In the genomic region with DNA sequence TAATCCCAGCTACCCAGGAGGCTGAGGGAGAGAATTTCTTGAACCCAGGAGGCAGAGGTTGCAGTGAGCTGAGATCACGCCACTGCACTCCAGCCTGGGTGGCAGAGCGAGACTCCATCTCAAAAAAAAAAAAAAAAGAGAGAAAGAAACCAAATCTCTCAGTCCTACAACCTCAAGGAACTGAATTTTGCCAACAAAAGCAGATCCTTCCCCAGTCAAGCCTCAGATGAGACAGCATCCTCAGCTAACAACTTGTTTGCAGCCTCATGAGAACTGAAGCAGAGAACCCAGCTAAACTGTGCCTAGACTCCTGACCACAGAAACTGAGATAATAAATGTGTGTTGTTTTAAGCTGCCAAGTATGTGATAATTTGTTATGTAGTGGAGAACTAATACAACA, we compare ENCODE assay signal across 12 cellular contexts. TPM values are rescaled to one million over a fixed set of nuclear protein-coding genes. Genes with fewer than 3 reads are reported as not detected.
DNase-seq lines count a peak whose midpoint lies in the region; ATAC-seq and TF ChIP-seq lines count a peak whose summit lies in the region.
"Had no signal": no experiment of that assay in that cellular context is flagged by ENCODE, and none has a peak within 500 bp of the region (broad histone marks: within the 10 kb centered on the region; RNA-seq: fewer than 3 reads in every experiment).

No MANE protein-coding gene starts in this region.

- intact Hi-C loops in IMR-90 (cut with micrococcal nuclease): no loop called here
- intact Hi-C loops in colonic mucosa (cut with DNase I): no loop called here
- intact Hi-C loops in right lobe of liver (cut with DNase I): no loop called here

- H3K9ac ChIP-seq in IMR-90 (ENCODE audit: low read depth, low read length) (no peak overlapping the region), colonic mucosa (ENCODE audit: low read depth in 2 of 2, low read length in 2 of 2) (no peak overlapping the region)

- H3K4me2 ChIP-seq in IMR-90 (ENCODE audit: low read depth, low read length): no peak overlapping the region

- no CpG with 5 or more reads among the region's 2 CpGs for WGBS in IMR-90 (ENCODE audit: extremely low coverage in 2 of 2, insufficient read length in 1 of 2), 2 experiments
- WGBS in right lobe of liver (ENCODE audit: insufficient coverage, low coverage, low lambda C conversion rate, missing lambda C conversion rate): 95% methylated on average over 2 of the region's 2 CpGs

- peaks cover 0 to 6% of the 10 kb centered on the region in 2 experiments; a peak in 2 of 4 replicates for H3K79me1 ChIP-seq in IMR-90 (ENCODE audit: low read depth in 1 of 2, low read length in 2 of 2)

- no peak overlapping the region for H2AFZ ChIP-seq in IMR-90 (replicated peaks; ENCODE audit: low read length, poor library complexity)

- no peak overlapping the region for H2BK15ac ChIP-seq in IMR-90 (ENCODE audit: low read depth, low read length)

- no peaks in the 10 kb centered on the region for H4K20me1 ChIP-seq in IMR-90 (ENCODE audit: insufficient read depth, low read length)

- H4K5ac ChIP-seq in IMR-90 (ENCODE audit: low read depth, low read length): no peak overlapping the region

- dilution Hi-C loops in IMR-90 (cut with HindIII; ENCODE audit: low sequenced_read_pairs, unreplicated experiment): no loop called here

- TF ChIP-seq RAD21 in IMR-90 (IDR thresholded peaks at IDR 0.05; ENCODE audit: low read length): no peak

- no peak overlapping the region for H3K4me3 ChIP-seq in IMR-90 (ENCODE audit: insufficient read depth, low read depth, low read length)
- H3K4me3 ChIP-seq in colonic mucosa: no peak overlapping the region
- H3K4me3 ChIP-seq in right lobe of liver: no peak overlapping the region

- no peak overlapping the region for H2BK120ac ChIP-seq in IMR-90 (ENCODE audit: low read depth, low read length)

- H3K36me3 ChIP-seq in IMR-90 (ENCODE audit: control insufficient read depth, insufficient read depth, low read length): no peaks in the 10 kb centered on the region
- H3K36me3 ChIP-seq in colonic mucosa: no peaks in the 10 kb centered on the region
- no peaks in the 10 kb centered on the region for H3K36me3 ChIP-seq in right lobe of liver

- H3K14ac ChIP-seq in IMR-90 (replicated peaks; ENCODE audit: low read depth, low read length): no peak overlapping the region

- H2BK5ac ChIP-seq in IMR-90 (ENCODE audit: low read depth, low read length, poor library complexity, severe bottlenecking): no peak overlapping the region

- no peak overlapping the region for H2AK5ac ChIP-seq in IMR-90 (ENCODE audit: low read depth, low read length)

- H4K91ac ChIP-seq in IMR-90 (ENCODE audit: insufficient read depth, low read depth, low read length): no peak overlapping the region

- H2AK9ac ChIP-seq in IMR-90 (replicated peaks; ENCODE audit: low read depth, low read length, poor library complexity): no peak overlapping the region

- 0 out of 2 replicates have a peak, but pooled peaks cover 2% of the 10 kb centered on the region for H3K9me3 ChIP-seq in IMR-90 (ENCODE audit: control insufficient read depth, insufficient read depth, low read length)
- no peaks in the 10 kb centered on the region for H3K9me3 ChIP-seq in colonic mucosa
- no peaks in the 10 kb centered on the region for H3K9me3 ChIP-seq in right lobe of liver

- H3K4ac ChIP-seq in IMR-90 (ENCODE audit: low read depth, low read length): peak overlapping the region; percentile 35; the same call in 1 of the 2 replicates

- POLR2A ChIA-PET in IMR-90 (lab: Charles Lee; ENCODE audit: unreplicated experiment): no interaction called here

- H3K27ac ChIP-seq in IMR-90 (ENCODE audit: insufficient read depth, low read length) (no peak overlapping the region), colonic mucosa (peak overlapping the region; percentile 61), right lobe of liver (peak overlapping the region in 2 of 3 donors; percentile 21 to 78)

- TF ChIP-seq CTCF in IMR-90 (conservative IDR thresholded peaks at IDR 0.05; ENCODE audit: low read depth, low read length) (no peak), colonic mucosa (IDR thresholded peaks at IDR 0.05) (no peak), right lobe of liver (IDR thresholded peaks at IDR 0.05) (no peak)

- no TSS peak for BruUV-seq in IMR-90 (replicated peaks; lab: Mats Ljungman, UMichigan)

- no peak overlapping the region for H3K23ac ChIP-seq in IMR-90 (ENCODE audit: low read depth, low read length)

- ATAC-seq in IMR-90 (ENCODE audit: low read depth): no peak
- ATAC-seq in right lobe of liver: no peak

- H4K8ac ChIP-seq in IMR-90 (ENCODE audit: low read depth in 2 of 2, low read length in 2 of 2): no peak overlapping the region

- H3K9me1 ChIP-seq in IMR-90 (ENCODE audit: insufficient read depth, low read length): no peaks in the 10 kb centered on the region

- CTCF ChIA-PET in IMR-90 (lab: Yijun Ruan, JAX): no interaction called here

- TF ChIP-seq POLR2A in IMR-90 (IDR thresholded peaks at IDR 0.05; ENCODE audit: low read depth, low read length) (no peak), right lobe of liver (IDR thresholded peaks at IDR 0.05) (no peak)

- no peak overlapping the region for H2BK20ac ChIP-seq in IMR-90 (ENCODE audit: low read depth, low read length)

- DNase-seq in IMR-90: no peak
- DNase-seq in colonic mucosa: no peak
- no peak for DNase-seq in right lobe of liver
- no peak for DNase-seq in NCI-H510A (lab: John Stamatoyannopoulos, UW)
- DNase-seq in DMS153 treated with DMSO at 0.1 percent for 48 hours (lab: John Stamatoyannopoulos, UW; ENCODE audit: unreplicated experiment): no peak
- no peak for DNase-seq in KBM-7
- DNase-seq: CD8-positive, alpha-beta memory T cell; DMS79 treated with DMSO at 0.1 percent for 48 hours; EL; GOT3; H9; KG1 had no signal

- in situ Hi-C loops in IMR-90 (cut with MboI; ENCODE audit: low sequenced_read_pairs) (no loop called here), KBM-7 (cut with MboI; ENCODE audit: low pct_unique_long_range_greater_than_20kb, low sequenced_read_pairs) (no loop called here)

- H3K18ac ChIP-seq in IMR-90 (ENCODE audit: low read depth, low read length): no peak overlapping the region

- no peak overlapping the region for H3K56ac ChIP-seq in IMR-90 (ENCODE audit: extremely low read depth, insufficient read depth, low read length)

- H3K4me1 ChIP-seq in IMR-90 (ENCODE audit: control insufficient read depth, insufficient read depth, low read length): peaks cover 5% of the 10 kb centered on the region
- H3K4me1 ChIP-seq in colonic mucosa: no peaks in the 10 kb centered on the region
- peaks cover 0 to 18% (median 4%) of the 10 kb centered on the region in 4 donors for H3K4me1 ChIP-seq in right lobe of liver

- H3K27me3 ChIP-seq in IMR-90 (ENCODE audit: control insufficient read depth, insufficient read depth, low read length) (no peaks in the 10 kb centered on the region), colonic mucosa (no peaks in the 10 kb centered on the region), right lobe of liver (no peaks in the 10 kb centered on the region)

TF ChIP-seq in IMR-90, 13 proteins besides CTCF, POLR2A, EP300 and RAD21:
- no peak for TF ChIP-seq USF2 (IDR thresholded peaks at IDR 0.05; ENCODE audit: low read depth, low read length)

RNA-seq across cellular contexts. Expression of gene IL6ST, which starts 7.5 kb away (rescaled TPM):
- 506 and 533 TPM in 2 replicates for total RNA-seq in IMR-90 (2012; rRNA removed)
- 90.6 and 93.1 TPM in 2 replicates for polyA plus RNA-seq in IMR-90 (2012; rRNA removed)
- polyA plus RNA-seq in IMR-90 (2012; cell fraction: cytosol; rRNA removed): 8.4 and 8.7 TPM in 2 replicates
- polyA plus RNA-seq in IMR-90 (2012; cell fraction: nucleus; rRNA removed; ENCODE audit: low replicate concordance): 3.7 and 44.6 TPM in 2 replicates
- total RNA-seq in colonic mucosa: 100 to 1,000 TPM in 1 of 2 donors, 10 to 100 TPM in 1; 69.9 to 118 TPM
- 100 to 1,000 TPM; 150 to 341 (median 278) TPM for total RNA-seq in right lobe of liver
